8 cellular contexts compared by ENCODE assay signal in the genomic region with DNA sequence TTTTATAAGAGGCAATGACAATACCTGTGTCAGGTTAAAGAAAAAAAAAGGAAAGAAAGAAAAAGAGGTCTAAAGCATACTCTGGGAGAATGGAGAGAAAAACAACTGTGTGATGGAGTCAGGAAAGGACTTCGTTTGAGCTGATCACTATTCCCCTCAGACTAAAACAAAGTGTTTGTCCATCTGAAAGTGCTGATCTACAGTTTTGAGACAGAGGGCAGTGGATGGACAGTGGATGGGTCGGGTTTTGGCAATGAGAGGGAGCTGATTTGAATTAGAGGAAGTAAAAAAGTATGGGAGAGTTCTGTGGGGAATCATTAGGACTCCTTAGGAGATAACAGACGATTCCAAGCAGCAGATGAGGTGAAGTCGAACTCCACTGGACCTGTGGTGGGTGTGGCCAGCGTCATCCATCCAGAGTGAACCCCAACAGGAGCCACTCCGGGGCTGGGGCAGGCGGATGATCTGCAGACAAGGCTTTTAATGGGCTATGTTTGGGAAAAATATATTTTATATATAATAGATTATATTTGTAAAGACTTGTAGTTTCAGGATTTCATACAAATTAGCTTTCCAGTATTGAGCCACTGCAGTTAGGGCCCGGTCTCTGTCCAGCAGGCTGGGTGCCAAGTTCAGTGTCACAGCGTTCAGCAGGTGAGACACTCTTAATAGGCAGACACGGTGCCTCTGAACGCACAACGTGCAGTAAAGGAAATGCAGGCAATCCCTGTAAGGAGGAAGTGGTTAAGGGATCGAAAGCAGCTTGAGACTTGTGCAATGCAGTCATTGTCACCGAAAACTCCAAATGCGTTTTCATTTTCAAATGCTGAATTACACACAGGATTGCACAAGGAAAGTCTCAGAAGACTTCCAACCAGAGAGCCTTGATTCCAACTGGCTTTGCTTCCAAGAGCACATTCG.
DNase-seq lines count a peak whose midpoint lies in the region; ATAC-seq, FAIRE-seq and TF ChIP-seq lines count a peak whose summit lies in the region.

No MANE protein-coding gene starts in this region.

- FAIRE-seq in pancreas (lab: Jason Lieb, UNC): no peak

- H3K36me3 Mint-ChIP-seq in T-helper 17 cell (ENCODE audit: low read depth) (no peaks in the 10 kb centered on the region), progenitor cell of endocrine pancreas (ENCODE audit: insufficient read depth) (no peaks in the 10 kb centered on the region)

- H3K27ac ChIP-seq in dorsolateral prefrontal cortex (peak overlapping the region in 2 of 59 donors; percentile 26 to 38), pancreas (peak overlapping the region in 1 of 4 donors; percentile 37)

- peak; percentile 39 for DNase-seq in GM04504 (ENCODE audit: low read depth)
- peak; percentile 35 for DNase-seq in HS-5 (ENCODE audit: low read depth)
- no peak for DNase-seq in T-helper 17 cell
- DNase-seq in dorsolateral prefrontal cortex: peak in 2 of 10 donors; percentile 19 to 31
- DNase-seq in pancreas: peak in 1 of 6 donors; percentile 47
- DNase-seq in COLO668 (lab: John Stamatoyannopoulos, UW; ENCODE audit: unreplicated experiment): no peak
- DNase-seq in progenitor cell of endocrine pancreas (ENCODE audit: low spot score, unreplicated experiment): no peak

- TF ChIP-seq CTCF in dorsolateral prefrontal cortex (IDR thresholded peaks at IDR 0.05 in 54 of 56, conservative IDR thresholded peaks at IDR 0.05 in 2 of 56; ENCODE audit: low read depth in 1 of 56, partially characterized antibody in 56 of 56) (no peak), pancreas (IDR thresholded peaks at IDR 0.05) (no peak), progenitor cell of endocrine pancreas (IDR thresholded peaks at IDR 0.05; ENCODE audit: unreplicated experiment) (no peak)

- H3K4me3 Mint-ChIP-seq in T-helper 17 cell: peak overlapping the region; percentile 83
- no peak overlapping the region for H3K4me3 Mint-ChIP-seq in progenitor cell of endocrine pancreas (ENCODE audit: low read depth)

- no peaks in the 10 kb centered on the region for H3K4me1 ChIP-seq in pancreas

- no peaks in the 10 kb centered on the region for H3K9me3 Mint-ChIP-seq in progenitor cell of endocrine pancreas (ENCODE audit: low read depth)

- no peaks in the 10 kb centered on the region for H3K36me3 ChIP-seq in pancreas

- H3K27ac Mint-ChIP-seq in T-helper 17 cell (peak overlapping the region; percentile 95), progenitor cell of endocrine pancreas (no peak overlapping the region)

- H3K27me3 ChIP-seq in dorsolateral prefrontal cortex (no peaks in the 10 kb centered on the region), pancreas (no peaks in the 10 kb centered on the region)

- H3K27me3 Mint-ChIP-seq in T-helper 17 cell (no peaks in the 10 kb centered on the region), progenitor cell of endocrine pancreas (no peaks in the 10 kb centered on the region)

- H3K4me1 Mint-ChIP-seq in T-helper 17 cell (peaks cover 26% of the 10 kb centered on the region), progenitor cell of endocrine pancreas (ENCODE audit: low read depth) (no peaks in the 10 kb centered on the region)

- H3K4me3 ChIP-seq in dorsolateral prefrontal cortex: peak overlapping the region in 42 of 59 donors; percentile 2 to 59 (median 32)
- no peak overlapping the region for H3K4me3 ChIP-seq in pancreas

- 43 to 52% methylated on average over 16 of the region's 16 CpGs for WGBS in pancreas, 2 donors

- ATAC-seq in GM21515 (IDR thresholded peaks at IDR 0.05; ENCODE audit: unreplicated experiment): peak; percentile 100
- ATAC-seq in T-helper 17 cell: peak; percentile 77
- ATAC-seq in pancreas: peak in 3 of 4 donors; percentile 42 to 88 (median 76)

- H3K9me3 ChIP-seq in T-helper 17 cell (ENCODE audit: control insufficient read depth, low read length, poor library complexity, severe bottlenecking): no peaks in the 10 kb centered on the region
- no peaks in the 10 kb centered on the region for H3K9me3 ChIP-seq in pancreas

- intact Hi-C loops in dorsolateral prefrontal cortex (cut with DNase I) (no loop called here), pancreas (cut with DNase I) (no loop called here)

Comparison
In these comparisons a context has a peak if more than half of its experiments do, and no peak if none do; other contexts are left out.
1. DNase-seq: peak in GM04504 (single experiment) and HS-5 (single experiment); none in T-helper 17 cell (0 of 3), COLO668 (single experiment) and progenitor cell of endocrine pancreas (single experiment).
2. H3K4me3 ChIP-seq: peak in dorsolateral prefrontal cortex (42 of 59); none in pancreas (0 of 4).
3. Peak in every context shown above with its lines, with median percentiles within 50 percentile points of each other: ATAC-seq.